In genomic region chr6:51854876-51855275, GRCh38 we compare ENCODE assay signal across 16 cellular contexts.
DNase-seq lines count a peak whose midpoint lies in the region; ATAC-seq and TF ChIP-seq lines count a peak whose summit lies in the region.
"Had no signal": no experiment of that assay in that cellular context is flagged by ENCODE, and none has a peak within 500 bp of the region (broad histone marks: within the 10 kb centered on the region; RNA-seq: fewer than 3 reads in every experiment).

No MANE protein-coding gene starts in this region.

- TF ChIP-seq CTCF in progenitor cell of endocrine pancreas (IDR thresholded peaks at IDR 0.05; ENCODE audit: unreplicated experiment) = no peak

- peaks cover 1% of the 10 kb centered on the region for H3K36me3 Mint-ChIP-seq in progenitor cell of endocrine pancreas (ENCODE audit: insufficient read depth)
- no peaks in the 10 kb centered on the region for H3K36me3 Mint-ChIP-seq in T-helper 2 cell treated with Interferon-gamma antibody and Interleukin-4, amounts not matched to agents 5 μg/mL and 100 μg/mL, for 36 hours (ENCODE audit: low read depth)
- no peaks in the 10 kb centered on the region for H3K36me3 Mint-ChIP-seq in activated T-cell treated with anti-CD3 and anti-CD28 coated beads, Interleukin-2, amount 50 U/mL, for 4 hours (ENCODE audit: insufficient read depth)
- H3K36me3 Mint-ChIP-seq: CD8-positive, alpha-beta memory T cell had no signal

- peak; percentile 49 for DNase-seq in ecto neural progenitor cell (ENCODE audit: low spot score)
- DNase-seq in progenitor cell of endocrine pancreas (ENCODE audit: low spot score, unreplicated experiment) = no peak
- DNase-seq in T-helper 2 cell treated with Interferon-gamma antibody and Interleukin-4, amounts not matched to agents 5 μg/mL and 100 μg/mL, for 36 hours (ENCODE audit: low spot score) = no peak
- no peak for DNase-seq in activated T-cell treated with anti-CD3 and anti-CD28 coated beads, Interleukin-2, amount 50 U/mL, for 4 hours
- DNase-seq: activated gamma-delta T cell treated with Interleukin-2 at 50 U/mL for 16 hours; CD8-positive, alpha-beta memory T cell; NCI-H2081 treated with DMSO at 0.1 percent for 48 hours; stimulated activated naive CD8-positive, alpha-beta T cell treated with anti-CD3 and anti-CD28 coated beads, Interleukin-15, Interleukin-2, amounts not matched to agents 100 U/mL and 50 U/mL, for 24 hours; T1000; thyroid gland had no signal

- H3K27me3 Mint-ChIP-seq in progenitor cell of endocrine pancreas = peaks cover 3% of the 10 kb centered on the region
- no peaks in the 10 kb centered on the region for H3K27me3 Mint-ChIP-seq in T-helper 2 cell treated with Interferon-gamma antibody and Interleukin-4, amounts not matched to agents 5 μg/mL and 100 μg/mL, for 36 hours (ENCODE audit: low read depth)
- peaks cover 8% of the 10 kb centered on the region for H3K27me3 Mint-ChIP-seq in activated T-cell treated with anti-CD3 and anti-CD28 coated beads, Interleukin-2, amount 50 U/mL, for 4 hours (ENCODE audit: low read depth)

- H3K4me3 Mint-ChIP-seq in progenitor cell of endocrine pancreas (ENCODE audit: low read depth) = peak overlapping the region; percentile 53
- no peak overlapping the region for H3K4me3 Mint-ChIP-seq in T-helper 2 cell treated with Interferon-gamma antibody and Interleukin-4, amounts not matched to agents 5 μg/mL and 100 μg/mL, for 36 hours
- no peak overlapping the region for H3K4me3 Mint-ChIP-seq in activated T-cell treated with anti-CD3 and anti-CD28 coated beads, Interleukin-2, amount 50 U/mL, for 4 hours
- H3K4me3 Mint-ChIP-seq: activated CD8-positive, alpha-beta T cell treated with anti-CD3 and anti-CD28 coated beads, Interleukin-2, amount 10 ng/mL, durations not matched to agents 7 days and 5 days; CD8-positive, alpha-beta memory T cell had no signal

- peak overlapping the region; percentile 69 for H3K27ac Mint-ChIP-seq in progenitor cell of endocrine pancreas
- no peak overlapping the region for H3K27ac Mint-ChIP-seq in T-helper 2 cell treated with Interferon-gamma antibody and Interleukin-4, amounts not matched to agents 5 μg/mL and 100 μg/mL, for 36 hours
- H3K27ac Mint-ChIP-seq: activated CD8-positive, alpha-beta T cell treated with anti-CD3 and anti-CD28 coated beads, Interleukin-2, amount 10 ng/mL, durations not matched to agents 7 days and 5 days; CD8-positive, alpha-beta memory T cell had no signal

- peaks cover 2% of the 10 kb centered on the region for H3K4me1 Mint-ChIP-seq in progenitor cell of endocrine pancreas (ENCODE audit: low read depth)
- no peaks in the 10 kb centered on the region for H3K4me1 Mint-ChIP-seq in T-helper 2 cell treated with Interferon-gamma antibody and Interleukin-4, amounts not matched to agents 5 μg/mL and 100 μg/mL, for 36 hours (ENCODE audit: low read depth)
- H3K4me1 Mint-ChIP-seq in activated T-cell treated with anti-CD3 and anti-CD28 coated beads, Interleukin-2, amount 50 U/mL, for 4 hours (ENCODE audit: low read depth) = no peaks in the 10 kb centered on the region
- H3K4me1 Mint-ChIP-seq: CD8-positive, alpha-beta memory T cell had no signal

- H3K9me3 Mint-ChIP-seq in progenitor cell of endocrine pancreas (ENCODE audit: low read depth) = peaks cover 24% of the 10 kb centered on the region
- H3K9me3 Mint-ChIP-seq in T-helper 2 cell treated with Interferon-gamma antibody and Interleukin-4, amounts not matched to agents 5 μg/mL and 100 μg/mL, for 36 hours = no peaks in the 10 kb centered on the region
- no peaks in the 10 kb centered on the region for H3K9me3 Mint-ChIP-seq in activated T-cell treated with anti-CD3 and anti-CD28 coated beads, Interleukin-2, amount 50 U/mL, for 4 hours
- H3K9me3 Mint-ChIP-seq: CD8-positive, alpha-beta memory T cell had no signal

- ATAC-seq in GM18868 (IDR thresholded peaks at IDR 0.05; ENCODE audit: unreplicated experiment) = peak; percentile 14
- ATAC-seq in HG02981 (IDR thresholded peaks at IDR 0.05; ENCODE audit: unreplicated experiment) = peak; percentile 5
- ATAC-seq in GM21723 (IDR thresholded peaks at IDR 0.05; ENCODE audit: unreplicated experiment) = no peak
- no peak for ATAC-seq in GM18502 (IDR thresholded peaks at IDR 0.05; ENCODE audit: poor library complexity, unreplicated experiment)
- ATAC-seq in activated T-cell treated with anti-CD3 and anti-CD28 coated beads, Interleukin-2, amount 50 U/mL, for 4 hours = no peak
- ATAC-seq: activated CD8-positive, alpha-beta T cell treated with anti-CD3 and anti-CD28 coated beads, Interleukin-2, amount 10 ng/mL, durations not matched to agents 7 days and 5 days; gastroesophageal sphincter; stimulated activated naive CD8-positive, alpha-beta T cell treated with anti-CD3 and anti-CD28 coated beads, Interleukin-15, Interleukin-2, amounts not matched to agents 100 U/mL and 50 U/mL, for 24 hours had no signal

Comparison
In these comparisons a context has a peak if more than half of its experiments do, and no peak if none do; other contexts are left out.
1. ATAC-seq: peak in GM18868 (single experiment) and HG02981 (single experiment); none in GM21723 (single experiment), GM18502 (single experiment) and activated T-cell treated with anti-CD3 and anti-CD28 coated beads, Interleukin-2, amount 50 U/mL, for 4 hours (0 of 2).